ENCODE assay signal across 8 cellular contexts in genomic region chr5:6291961-6292360, GRCh38.
A peak's percentile ranks its signal among the peaks of the same experiment; 100 is the strongest.
DNase-seq lines count a peak whose midpoint lies in the region; ATAC-seq and TF ChIP-seq lines count a peak whose summit lies in the region.

No MANE protein-coding gene starts in this region.

- no peaks in the 10 kb centered on the region for H3K36me3 ChIP-seq in osteoblast (ENCODE audit: insufficient read depth, low read length)
- no peaks in the 10 kb centered on the region for H3K36me3 ChIP-seq in neuronal stem cell (replicated peaks in 1 of 2; ENCODE audit: control insufficient read depth in 2 of 2, insufficient read depth in 2 of 2, low read length in 2 of 2)

- no peak overlapping the region for H2BK15ac ChIP-seq in neuronal stem cell (ENCODE audit: low read length)

- H3K4me1 ChIP-seq in osteoblast (ENCODE audit: insufficient read depth, low read length), result no peaks in the 10 kb centered on the region
- H3K4me1 ChIP-seq in neuronal stem cell (ENCODE audit: control insufficient read depth in 2 of 2, insufficient read depth in 1 of 2, low read depth in 1 of 2, low read length in 2 of 2), result peaks cover 0 to 3% of the 10 kb centered on the region in 2 donors

- H4K20me1 ChIP-seq in osteoblast (ENCODE audit: insufficient read depth, low read length), result no peaks in the 10 kb centered on the region

- no peak overlapping the region for H2BK5ac ChIP-seq in neuronal stem cell (ENCODE audit: low read length)

- no peak overlapping the region for H3K14ac ChIP-seq in neuronal stem cell (ENCODE audit: low read length)

- H4K91ac ChIP-seq in neuronal stem cell (ENCODE audit: low read depth, low read length, poor library complexity), result no peak overlapping the region

- no peak overlapping the region for H3K9ac ChIP-seq in neuronal stem cell (ENCODE audit: low read depth, low read length, poor library complexity)

- H3K4me2 ChIP-seq in osteoblast (ENCODE audit: insufficient read depth, low read length) (no peak overlapping the region), neuronal stem cell (ENCODE audit: insufficient read depth, low read length, poor library complexity, severe bottlenecking) (no peak overlapping the region)

- TF ChIP-seq CTCF in GM20000 (IDR thresholded peaks at IDR 0.05; ENCODE audit: extremely low read depth, missing control alignments), result peak; percentile 3
- no peak for TF ChIP-seq CTCF in osteoblast (IDR thresholded peaks at IDR 0.05; ENCODE audit: extremely low read depth, low read depth, low read length)

- DNase-seq in COLO668 (lab: John Stamatoyannopoulos, UW; ENCODE audit: unreplicated experiment) (peak; percentile 24), GM20000 (ENCODE audit: low spot score) (no peak), NCI-H748 (lab: John Stamatoyannopoulos, UW; ENCODE audit: unreplicated experiment) (peak; percentile 85), erythroblast (lab: John Stamatoyannopoulos, UW) (peak; percentile 2 to 19), osteoblast (ENCODE audit: insufficient read length, low spot score, missing footprints) (no peak), neuronal stem cell (ENCODE audit: low spot score) (no peak)

- H3K79me1 ChIP-seq in neuronal stem cell (ENCODE audit: low read depth, low read length), result no peaks in the 10 kb centered on the region

- H3K79me2 ChIP-seq in osteoblast (ENCODE audit: insufficient read depth, low read length), result no peaks in the 10 kb centered on the region

- no peak for ATAC-seq in GM18520 (IDR thresholded peaks at IDR 0.05; ENCODE audit: unreplicated experiment)
- no peak for ATAC-seq in GM19328 (IDR thresholded peaks at IDR 0.05; ENCODE audit: unreplicated experiment)

- no peak overlapping the region for H3K27ac ChIP-seq in osteoblast (ENCODE audit: low read depth, low read length)
- H3K27ac ChIP-seq in neuronal stem cell (replicated peaks; ENCODE audit: low read length), result no peak overlapping the region

- H2BK120ac ChIP-seq in neuronal stem cell (ENCODE audit: low read depth, low read length), result no peak overlapping the region

- no peaks in the 10 kb centered on the region for H3K27me3 ChIP-seq in osteoblast (ENCODE audit: insufficient read depth, low read length)
- peaks cover 0 to 15% (median 0%) of the 10 kb centered on the region in 3 experiments for H3K27me3 ChIP-seq in neuronal stem cell (ENCODE audit: control insufficient read depth in 3 of 3, insufficient read depth in 3 of 3, low read depth in 1 of 3, low read length in 3 of 3)

- H3K4ac ChIP-seq in neuronal stem cell (ENCODE audit: low read length), result no peak overlapping the region

- WGBS in neuronal stem cell (ENCODE audit: extremely low coverage in 2 of 2, insufficient read length in 2 of 2, insufficient replicate concordance in 1 of 2), 2 donors, result no CpG with 5 or more reads among the region's 3 CpGs

- H3K4me3 ChIP-seq in osteoblast (ENCODE audit: insufficient read depth, low read length) (no peak overlapping the region), neuronal stem cell (ENCODE audit: low read length in 2 of 2) (no peak overlapping the region)

- no peak overlapping the region for H2AK5ac ChIP-seq in neuronal stem cell (ENCODE audit: low read depth, low read length)

- no peak for TF ChIP-seq POLR2A in erythroblast (IDR thresholded peaks at IDR 0.05; ENCODE audit: low read length)

- H4K8ac ChIP-seq in neuronal stem cell (ENCODE audit: low read depth, low read length), result no peak overlapping the region

- no peak overlapping the region for H3K18ac ChIP-seq in neuronal stem cell (ENCODE audit: low read length)

- no peak overlapping the region for H3K23ac ChIP-seq in neuronal stem cell (ENCODE audit: low read depth, low read length, poor library complexity)

- no peak overlapping the region for H2AFZ ChIP-seq in osteoblast (ENCODE audit: low read length)
- no peak overlapping the region for H2AFZ ChIP-seq in neuronal stem cell (ENCODE audit: low read length)

- H3K9me3 ChIP-seq in osteoblast (ENCODE audit: low read depth, low read length), result no peaks in the 10 kb centered on the region
- H3K9me3 ChIP-seq in neuronal stem cell (replicated peaks in 1 of 2; ENCODE audit: control insufficient read depth in 2 of 2, insufficient read depth in 1 of 2, low read depth in 1 of 2, low read length in 2 of 2), result no peaks in the 10 kb centered on the region

- no peak overlapping the region for H2BK12ac ChIP-seq in neuronal stem cell (ENCODE audit: low read length)

Comparison
In these comparisons a context has a peak if more than half of its experiments do, and no peak if none do; other contexts are left out.
1. DNase-seq: peak in COLO668 (single experiment), NCI-H748 (single experiment) and erythroblast (2 of 2); none in GM20000 (single experiment), osteoblast (single experiment) and neuronal stem cell (single experiment).